In the genomic region with DNA sequence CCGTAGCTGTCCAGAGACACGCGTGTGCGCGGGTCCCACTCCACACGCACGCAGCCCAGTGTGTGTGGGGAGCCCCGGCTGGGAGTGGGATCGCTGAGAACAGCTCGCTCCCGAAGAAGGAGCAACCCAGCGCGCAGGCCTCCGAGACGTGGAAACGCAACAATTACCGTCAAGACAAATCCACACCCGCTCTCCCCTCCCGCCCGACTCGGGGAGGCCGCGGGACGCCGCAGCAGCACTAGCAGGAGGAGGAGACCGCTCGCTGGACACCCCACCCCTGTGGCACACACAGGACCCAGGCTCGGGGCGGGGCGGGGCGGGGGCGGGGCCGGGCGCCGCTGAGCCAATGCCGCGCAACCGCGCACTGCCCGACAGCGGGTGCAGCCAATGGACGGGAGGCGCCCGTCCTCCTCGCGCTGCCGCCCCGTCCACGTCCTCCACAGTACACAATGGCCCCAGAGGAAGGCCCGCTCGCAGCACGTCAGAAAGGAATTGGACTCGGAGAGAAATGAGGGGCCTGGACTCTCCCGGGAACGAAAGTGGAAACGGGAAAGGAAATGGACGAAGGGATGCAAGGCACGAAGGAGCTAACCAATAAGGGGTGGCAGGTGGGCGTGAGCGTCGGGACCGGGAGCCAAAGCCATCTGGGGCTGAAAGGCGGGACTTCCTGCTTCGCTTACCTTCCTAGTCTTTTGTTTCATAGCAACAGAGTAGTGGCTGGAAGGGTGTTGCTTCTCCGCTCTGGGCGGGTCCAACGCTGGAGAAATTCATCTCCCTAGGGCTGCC, we compare ENCODE assay signal across 8 cellular contexts. TPM values are rescaled to one million over a fixed set of nuclear protein-coding genes. Genes with fewer than 3 reads are reported as not detected.
DNase-seq lines count a peak whose midpoint lies in the region; ATAC-seq and TF ChIP-seq lines count a peak whose summit lies in the region.

CBLB (minus strand) TSS at position 268 of the 786 bp plus-strand sequence. CDS start 1,435 bp downstream, outside the sequence.

- H3K27ac Mint-ChIP-seq in type B pancreatic cell, result peak within 1 kb of the TSS; percentile 99

- peak; percentile 75 to 95 for TF ChIP-seq POLR2A in heart left ventricle (IDR thresholded peaks at IDR 0.05)

- peak within 1 kb of the TSS; percentile 94 for H3K4me3 Mint-ChIP-seq in type B pancreatic cell

- peak within 1 kb of the TSS; percentile 69 to 98 (median 91) for H3K4me3 ChIP-seq in heart left ventricle

- H3K4me1 Mint-ChIP-seq in type B pancreatic cell (ENCODE audit: unreplicated experiment), result peaks cover 28% of the 10 kb centered on the region

- no peak for TF ChIP-seq CTCF in GM13976 (IDR thresholded peaks at IDR 0.05; ENCODE audit: borderline replicate concordance, control extremely low read depth, extremely low read depth, insufficient read depth, missing control alignments)
- TF ChIP-seq CTCF in heart left ventricle (IDR thresholded peaks at IDR 0.05), result no peak
- no peak for TF ChIP-seq CTCF in type B pancreatic cell (conservative IDR thresholded peaks at IDR 0.05)

- H3K27me3 ChIP-seq in heart left ventricle, result no peaks in the 10 kb centered on the region

- H3K4me1 ChIP-seq in heart left ventricle, result peaks cover 0 to 51% (median 36%) of the 10 kb centered on the region in 12 donors

- in situ Hi-C loops in GM13976 (cut with MboI; ENCODE audit: low sequenced_read_pairs, unreplicated experiment), result loop anchor here (25.0 kb wide), 2 partner anchors 318 to 743 kb away; no protein-coding TSS in a partner anchor

- H3K9me3 Mint-ChIP-seq in type B pancreatic cell, result no peaks in the 10 kb centered on the region

- H3K9me3 ChIP-seq in heart left ventricle, result no peaks in the 10 kb centered on the region

- H3K27ac ChIP-seq in heart left ventricle, result peak within 1 kb of the TSS; percentile 89 to 99 (median 98)

- peak; percentile 92 for DNase-seq in GM13976 (ENCODE audit: low spot score)
- DNase-seq in NCI-H146 treated with DMSO at 0.1 percent for 48 hours (lab: John Stamatoyannopoulos, UW; ENCODE audit: unreplicated experiment), result peak; percentile 99
- DNase-seq in amniotic epithelial cell (ENCODE audit: low read depth), result peak; percentile 98
- DNase-seq in heart left ventricle, result peak; percentile 93 to 96 (median 95)
- peak; percentile 95 for DNase-seq in pons (ENCODE audit: low spot score)
- peak; percentile 87 for DNase-seq in type B pancreatic cell (ENCODE audit: extremely low spot score, unreplicated experiment)

- H3K36me3 ChIP-seq in heart left ventricle, result peaks cover 0 to 21% (median 3%) of the 10 kb centered on the region in 9 donors

- intact Hi-C loops in T-helper 1 cell treated with Interleukin-12 subunit alpha and Interleukin-12 subunit beta and Interleukin-4 antibody, amounts not matched to agents 30 ng/mL and 1 ng/mL, for 36 hours (cut with micrococcal nuclease), result loop anchor here (1.0 to 10.0 kb wide), 12 partner anchors 8 to 740 kb away; no protein-coding TSS in a partner anchor
- intact Hi-C loops in heart left ventricle (cut with DNase I), result loop anchor here (1.0 to 10.0 kb wide), 18 partner anchors 38 to 1193 kb away; no protein-coding TSS in a partner anchor

- H3K27me3 Mint-ChIP-seq in type B pancreatic cell, result no peaks in the 10 kb centered on the region

- H3K36me3 Mint-ChIP-seq in type B pancreatic cell, result peaks cover 19% of the 10 kb centered on the region

- ATAC-seq in HG02870 (IDR thresholded peaks at IDR 0.05; ENCODE audit: unreplicated experiment) (peak; percentile 82), heart left ventricle (peak; percentile 92 to 97 (median 94))

- 0 to 1% (median 0%) methylated on average over 24 to 67 of the region's 67 CpGs for WGBS in heart left ventricle, 4 donors

RNA-seq across cellular contexts. Expression of gene CBLB, which starts in this region (rescaled TPM):
- total RNA-seq in T-helper 1 cell treated with Interleukin-12 subunit alpha and Interleukin-12 subunit beta and Interleukin-4 antibody, amounts not matched to agents 30 ng/mL and 1 ng/mL, for 36 hours, result 112 and 122 TPM in 2 replicates
- 10 to 100 TPM; 30.0 to 74.4 (median 44.8) TPM for total RNA-seq in heart left ventricle
- 10 to 100 TPM; 18.6 to 25.4 TPM for polyA plus RNA-seq in heart left ventricle
- total RNA-seq in type B pancreatic cell (ENCODE audit: low replicate concordance), result 50.6 and 57.0 TPM in 2 replicates

Comparison
In these comparisons a context has a peak if more than half of its experiments do, and no peak if none do; other contexts are left out.
1. Peak in every context shown above with its lines: DNase-seq, ATAC-seq, H3K4me3 ChIP-seq and H3K27ac ChIP-seq.